28 cellular contexts compared by ENCODE assay signal in genomic region chr4:184620208-184620867, GRCh38.
"Had no signal": no experiment of that assay in that cellular context is flagged by ENCODE, and none has a peak within 500 bp of the region (broad histone marks: within the 10 kb centered on the region; RNA-seq: fewer than 3 reads in every experiment).

No MANE protein-coding gene starts in this region.

- H3K27ac Mint-ChIP-seq: activated naive CD4-positive, alpha-beta T cell treated with anti-CD3 and anti-CD28 coated beads, Interleukin-2, amount 10 ng/mL, durations not matched to agents 7 days and 5 days; activated naive CD8-positive, alpha-beta T cell treated with anti-CD3 and anti-CD28 coated beads, Interleukin-2, amount 10 ng/mL, durations not matched to agents 7 days and 5 days; activated T-helper 1 cell treated with anti-CD3 and anti-CD28 coated beads, Interleukin-12 subunit alpha, Interleukin-12 subunit beta, Interleukin-2, Interleukin-4 antibody, amounts not matched to agents 30 ng/mL and 10 ng/mL and 1 ng/mL, durations not matched to agents 14 hours and 24 hours and 36 hours; brain; effector memory CD8-positive, alpha-beta T cell; stimulated activated naive CD8-positive, alpha-beta T cell treated with anti-CD3 and anti-CD28 coated beads, Interleukin-15, amount 100 ng/mL, for 72 hours had no signal

- DNase-seq: activated CD4-positive, alpha-beta T cell treated with anti-CD3 and anti-CD28 coated beads for 4 hours; activated CD4-positive, alpha-beta T cell treated with anti-CD3 and anti-CD28 coated beads, Interleukin-2, amount 50 U/mL, for 4 hours; activated CD8-positive, alpha-beta memory T cell treated with anti-CD3 and anti-CD28 coated beads for 24 hours; activated gamma-delta T cell; activated naive CD4-positive, alpha-beta T cell treated with anti-CD3 and anti-CD28 coated beads, Interleukin-2, amount 10 ng/mL, durations not matched to agents 7 days and 5 days; activated naive CD8-positive, alpha-beta T cell treated with anti-CD3 and anti-CD28 coated beads, Interleukin-2, amount 10 ng/mL, durations not matched to agents 7 days and 5 days; activated T-cell treated with anti-CD3 and anti-CD28 coated beads, Interleukin-2, amount 50 U/mL, for 1 hour; cerebellar nuclear complex; colonic mucosa; effector memory CD8-positive, alpha-beta T cell; erythroblast; gastrocnemius medialis; hippocampal formation; kidney; left colon; mammary epithelial cell; naive thymus-derived CD8-positive, alpha-beta T cell; nucleus accumbens; pancreas; retina; stimulated activated CD4-positive, alpha-beta T cell treated with anti-CD3 and anti-CD28 coated beads, Interleukin-12 subunit alpha, Interleukin-12 subunit beta, amount 100 ng/mL, for 4 hours; stimulated activated CD4-positive, alpha-beta T cell treated with anti-CD3 and anti-CD28 coated beads, Interleukin-4, amount 100 ng/mL, for 1 hour; stimulated activated naive CD8-positive, alpha-beta T cell treated with anti-CD3 and anti-CD28 coated beads, Interleukin-15, amount 100 ng/mL, for 72 hours; substantia nigra had no signal

- H3K9me3 Mint-ChIP-seq: activated naive CD8-positive, alpha-beta T cell treated with anti-CD3 and anti-CD28 coated beads, Interleukin-2, amount 10 ng/mL, durations not matched to agents 7 days and 5 days; effector memory CD8-positive, alpha-beta T cell had no signal

- H3K27me3 Mint-ChIP-seq: activated naive CD4-positive, alpha-beta T cell treated with anti-CD3 and anti-CD28 coated beads, Interleukin-2, amount 10 ng/mL, durations not matched to agents 7 days and 5 days; activated naive CD8-positive, alpha-beta T cell treated with anti-CD3 and anti-CD28 coated beads, Interleukin-2, amount 10 ng/mL, durations not matched to agents 7 days and 5 days; effector memory CD8-positive, alpha-beta T cell; naive thymus-derived CD8-positive, alpha-beta T cell; stimulated activated naive CD8-positive, alpha-beta T cell treated with anti-CD3 and anti-CD28 coated beads, Interleukin-15, amount 100 ng/mL, for 72 hours had no signal

- ATAC-seq: effector memory CD8-positive, alpha-beta T cell; gastrocnemius medialis; left colon; naive thymus-derived CD8-positive, alpha-beta T cell; pancreas; sciatic nerve; stimulated activated naive CD8-positive, alpha-beta T cell treated with anti-CD3 and anti-CD28 coated beads, Interleukin-15, amount 100 ng/mL, for 72 hours had no signal

- H3K4me3 Mint-ChIP-seq: activated naive CD4-positive, alpha-beta T cell treated with anti-CD3 and anti-CD28 coated beads, Interleukin-2, amount 10 ng/mL, durations not matched to agents 7 days and 5 days; activated naive CD8-positive, alpha-beta T cell treated with anti-CD3 and anti-CD28 coated beads, Interleukin-2, amount 10 ng/mL, durations not matched to agents 7 days and 5 days; activated T-helper 1 cell treated with anti-CD3 and anti-CD28 coated beads, Interleukin-12 subunit alpha, Interleukin-12 subunit beta, Interleukin-2, Interleukin-4 antibody, amounts not matched to agents 30 ng/mL and 10 ng/mL and 1 ng/mL, durations not matched to agents 14 hours and 24 hours and 36 hours; brain; effector memory CD8-positive, alpha-beta T cell; naive thymus-derived CD8-positive, alpha-beta T cell; neural crest cell; stimulated activated naive CD8-positive, alpha-beta T cell treated with anti-CD3 and anti-CD28 coated beads, Interleukin-15, amount 100 ng/mL, for 72 hours had no signal

- H3K4me1 Mint-ChIP-seq: brain had no signal
